Comparison of ENCODE assay signal across 21 cellular contexts in genomic region chr13:100545684-100546061, GRCh38.
"Had no signal": no experiment of that assay in that cellular context is flagged by ENCODE, and none has a peak within 500 bp of the region (broad histone marks: within the 10 kb centered on the region; RNA-seq: fewer than 3 reads in every experiment).

No MANE protein-coding gene starts in this region.

- H3K36me3 Mint-ChIP-seq: activated naive CD4-positive, alpha-beta T cell treated with anti-CD3 and anti-CD28 coated beads, Interleukin-2, amount 50 U/mL, for 72 hours; naive thymus-derived CD8-positive, alpha-beta T cell had no signal

- DNase-seq: activated CD4-positive, alpha-beta memory T cell treated with anti-CD3 and anti-CD28 coated beads, Interleukin-2, amount 10 ng/mL, durations not matched to agents 7 days and 5 days; activated CD4-positive, alpha-beta T cell treated with anti-CD3 and anti-CD28 coated beads, Interleukin-2, amount 10 ng/mL, durations not matched to agents 7 days and 5 days; activated CD4-positive, CD25-positive, alpha-beta regulatory T cell treated with anti-CD3 and anti-CD28 coated beads, Interleukin-2, amount 50 U/mL, for 72 hours; activated naive CD4-positive, alpha-beta T cell; activated T-cell treated with anti-CD3 and anti-CD28 coated beads, Interleukin-2, amount 50 U/mL, for 4 hours; cortex of kidney; effector memory CD8-positive, alpha-beta T cell; midbrain; naive thymus-derived CD8-positive, alpha-beta T cell; ovary; psoas muscle; stimulated activated CD4-positive, alpha-beta T cell treated with anti-CD3 and anti-CD28 coated beads, Interleukin-15, amount 100 ng/mL, for 24 hours; stimulated activated CD4-positive, alpha-beta T cell treated with anti-CD3 and anti-CD28 coated beads, Interleukin-2, amount 100 ng/mL, for 24 hours; stimulated activated naive CD4-positive, alpha-beta T cell; T-helper 17 cell; T1000 had no signal

- H3K27me3 Mint-ChIP-seq: activated CD4-positive, alpha-beta memory T cell treated with anti-CD3 and anti-CD28 coated beads, Interleukin-2, amount 10 ng/mL, durations not matched to agents 7 days and 5 days; activated CD4-positive, alpha-beta T cell treated with anti-CD3 and anti-CD28 coated beads, Interleukin-2, amount 10 ng/mL, durations not matched to agents 7 days and 5 days; effector memory CD8-positive, alpha-beta T cell; memory B cell; naive thymus-derived CD8-positive, alpha-beta T cell; T-helper 17 cell had no signal

- H3K9me3 ChIP-seq: esophagus muscularis mucosa, ovary, psoas muscle, tibial nerve had no signal

- H3K27ac ChIP-seq: esophagus muscularis mucosa, neural progenitor cell, ovary, psoas muscle, tibial nerve had no signal

- H3K36me3 ChIP-seq: esophagus muscularis mucosa, neural progenitor cell, ovary, tibial nerve had no signal

- H3K27me3 ChIP-seq: esophagus muscularis mucosa, neural progenitor cell, ovary, tibial nerve had no signal

- H3K9me3 Mint-ChIP-seq: activated CD4-positive, alpha-beta memory T cell treated with anti-CD3 and anti-CD28 coated beads, Interleukin-2, amount 10 ng/mL, durations not matched to agents 7 days and 5 days; activated CD4-positive, alpha-beta T cell treated with anti-CD3 and anti-CD28 coated beads, Interleukin-2, amount 10 ng/mL, durations not matched to agents 7 days and 5 days; activated naive CD4-positive, alpha-beta T cell treated with anti-CD3 and anti-CD28 coated beads, Interleukin-2, amount 50 U/mL, for 72 hours; activated T-cell treated with anti-CD3 and anti-CD28 coated beads, Interleukin-2, amount 50 U/mL, for 4 hours; effector memory CD8-positive, alpha-beta T cell; memory B cell; naive thymus-derived CD8-positive, alpha-beta T cell; neural progenitor cell had no signal

- H3K27ac Mint-ChIP-seq: activated CD4-positive, alpha-beta memory T cell treated with anti-CD3 and anti-CD28 coated beads, Interleukin-2, amount 10 ng/mL, durations not matched to agents 7 days and 5 days; activated CD4-positive, alpha-beta T cell treated with anti-CD3 and anti-CD28 coated beads, Interleukin-2, amount 10 ng/mL, durations not matched to agents 7 days and 5 days; activated naive CD4-positive, alpha-beta T cell treated with anti-CD3 and anti-CD28 coated beads, Interleukin-2, amount 50 U/mL, for 72 hours; effector memory CD8-positive, alpha-beta T cell; memory B cell; naive thymus-derived CD8-positive, alpha-beta T cell; neural progenitor cell; T-helper 17 cell had no signal

- H3K9ac ChIP-seq: neural progenitor cell had no signal

- H3K4me3 ChIP-seq: esophagus muscularis mucosa, neural progenitor cell, ovary, psoas muscle, tibial nerve had no signal

- H3K4me3 Mint-ChIP-seq: activated CD4-positive, alpha-beta memory T cell treated with anti-CD3 and anti-CD28 coated beads, Interleukin-2, amount 10 ng/mL, durations not matched to agents 7 days and 5 days; activated CD4-positive, alpha-beta T cell treated with anti-CD3 and anti-CD28 coated beads, Interleukin-2, amount 10 ng/mL, durations not matched to agents 7 days and 5 days; activated T-cell treated with anti-CD3 and anti-CD28 coated beads, Interleukin-2, amount 50 U/mL, for 4 hours; effector memory CD8-positive, alpha-beta T cell; memory B cell; naive thymus-derived CD8-positive, alpha-beta T cell; neural progenitor cell; T-helper 17 cell had no signal
